20 cellular contexts compared by ENCODE assay signal in the genomic region with DNA sequence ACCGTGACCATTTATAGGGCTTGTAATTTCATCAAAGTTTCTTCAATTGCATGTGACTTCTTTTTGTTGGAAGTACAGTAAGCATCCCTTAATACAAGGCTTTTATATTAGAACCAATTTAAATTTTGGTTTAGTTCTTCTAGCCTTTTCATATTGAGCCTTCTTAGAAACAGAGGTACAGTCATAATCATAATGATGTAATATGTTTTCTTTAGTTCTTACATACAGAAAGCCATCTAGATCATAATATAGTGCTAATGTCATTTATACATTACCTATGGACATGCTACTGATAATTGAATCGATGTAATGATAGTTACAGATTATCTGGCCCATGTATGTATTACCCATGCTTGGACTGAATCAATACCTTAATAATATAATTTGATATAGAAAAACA.
"Had no signal": no experiment of that assay in that cellular context is flagged by ENCODE, and none has a peak within 500 bp of the region (broad histone marks: within the 10 kb centered on the region; RNA-seq: fewer than 3 reads in every experiment).

No MANE protein-coding gene starts in this region.

- H3K27me3 ChIP-seq: MG63 had no signal

- H3K4me1 Mint-ChIP-seq: T-cell had no signal

- H3K9me3 ChIP-seq: MG63, SK-N-SH had no signal

- H3K27me3 Mint-ChIP-seq: T-cell had no signal

- H3K27ac Mint-ChIP-seq: T-cell had no signal

- H3K4me3 Mint-ChIP-seq: T-cell had no signal

- H3K9me3 Mint-ChIP-seq: T-cell had no signal

- DNase-seq: KBM-7, MG63, NCI-H1092, NCI-H1436, NCI-H187, NCI-H2029, NCI-H2081 treated with DMSO at 0.1 percent for 48 hours, NCI-H2171, NCI-H226, NCI-H446, NCI-H510A, NCI-H524 treated with DMSO at 0.1 percent for 48 hours, NCI-H774, Right ventricle myocardium superior, RPMI8226, SIG-M5, SK-N-SH, SW 1271, T-cell had no signal

- H3K9ac ChIP-seq: SK-N-SH had no signal

- H3K4me2 ChIP-seq: SK-N-SH had no signal

- FAIRE-seq: RCC 7860 had no signal

- H3K4me3 ChIP-seq: MG63 had no signal
